ENCODE assay signal across 10 cellular contexts in the genomic region with DNA sequence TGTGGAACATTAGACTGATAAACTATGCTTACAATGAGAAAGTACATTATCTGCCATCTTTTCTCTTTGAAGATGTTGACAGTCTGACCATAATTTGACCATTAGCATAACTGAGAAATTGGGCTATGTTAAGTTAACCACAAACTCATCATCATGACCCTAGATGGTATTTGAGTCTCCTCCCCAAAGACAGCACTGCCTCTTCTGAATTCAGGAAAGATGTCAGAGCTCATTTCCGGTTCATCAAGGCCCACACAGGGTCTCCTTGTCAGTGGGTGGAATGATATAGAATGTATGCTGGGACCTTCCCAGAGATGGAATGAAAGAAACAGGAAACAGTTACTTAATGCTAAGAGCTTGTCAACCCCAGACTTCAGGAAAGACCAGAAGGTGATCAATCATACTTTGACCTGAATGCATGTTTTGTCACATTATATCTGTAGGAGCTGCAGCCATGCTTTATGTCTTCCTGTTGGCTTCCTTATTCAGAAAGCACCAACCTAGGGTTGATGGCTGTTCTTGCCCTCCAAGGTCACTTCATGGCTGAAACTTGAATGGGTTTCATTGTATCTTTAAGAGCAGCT.
A peak's percentile ranks its signal among the peaks of the same experiment; 100 is the strongest.
DNase-seq lines count a peak whose midpoint lies in the region; ATAC-seq, FAIRE-seq and TF ChIP-seq lines count a peak whose summit lies in the region.
"Had no signal": no experiment of that assay in that cellular context is flagged by ENCODE, and none has a peak within 500 bp of the region (broad histone marks: within the 10 kb centered on the region; RNA-seq: fewer than 3 reads in every experiment).

No MANE protein-coding gene starts in this region.

- H3K79me2 ChIP-seq in HepG2 (ENCODE audit: insufficient read depth, low read length), result no peaks in the 10 kb centered on the region

- FAIRE-seq in HepG2 (lab: Jason Lieb, UNC), result no peak

- BruUV-seq in HepG2 (replicated peaks; lab: Mats Ljungman, UMichigan), result no TSS peak

- H3K4me3 ChIP-seq in HepG2 (replicated peaks in 1 of 3; ENCODE audit: insufficient read depth in 1 of 3, low read depth in 2 of 3, low read length in 3 of 3) (no peak overlapping the region), right lobe of liver (no peak overlapping the region)
- H3K4me3 ChIP-seq in CD4-positive, alpha-beta memory T cell (ENCODE audit: low read length in 2 of 2), result no peak overlapping the region
- H3K4me3 ChIP-seq: MG63 had no signal

- DNase-seq in HepG2 (ENCODE audit: low spot score), result no peak
- no peak for DNase-seq in right lobe of liver
- DNase-seq in HT1080 (ENCODE audit: low read depth), result peak; percentile 12
- no peak for DNase-seq in foreskin keratinocyte
- no peak for DNase-seq in CD4-positive, alpha-beta memory T cell
- DNase-seq in HUDEP-2 (lab: John Stamatoyannopoulos, UW; ENCODE audit: unreplicated experiment in 76 of 76), result no peak
- DNase-seq in inferior parietal cortex (ENCODE audit: extremely low spot score), result no peak
- DNase-seq: OCI-M1 had no signal

- H3K4me3 Mint-ChIP-seq in CD4-positive, alpha-beta memory T cell, result no peak overlapping the region

- intact Hi-C loops in HepG2 (cut with micrococcal nuclease; ENCODE audit: unreplicated experiment) (no loop called here), right lobe of liver (cut with DNase I) (no loop called here)
- intact Hi-C loops in CD4-positive, alpha-beta memory T cell (cut with micrococcal nuclease), result no loop called here

- H3K27ac Mint-ChIP-seq in CD4-positive, alpha-beta memory T cell, result no peak overlapping the region

- H3K27me3 ChIP-seq in HepG2 (ENCODE audit: control insufficient read depth in 1 of 2, insufficient read depth in 2 of 2, low read length in 2 of 2) (no peaks in the 10 kb centered on the region), right lobe of liver (no peaks in the 10 kb centered on the region), foreskin keratinocyte (no peaks in the 10 kb centered on the region)
- H3K27me3 ChIP-seq in CD4-positive, alpha-beta memory T cell (ENCODE audit: insufficient read depth, low read length), result no peaks in the 10 kb centered on the region
- H3K27me3 ChIP-seq: MG63 had no signal

- TF ChIP-seq RAD21 in HepG2 (CRISPR knock-in tag; IDR thresholded peaks at IDR 0.05), result no peak

- TF ChIP-seq EP300 in HepG2 (IDR thresholded peaks at IDR 0.05; ENCODE audit: low read depth in 2 of 2, low read length in 2 of 2) (no peak), HepG2 (CRISPR knock-in tag; IDR thresholded peaks at IDR 0.05; ENCODE audit: borderline replicate concordance) (no peak)

- POLR2A ChIA-PET in HepG2 (lab: Yijun Ruan, JAX), result interaction anchor here (2.3 kb wide), 1 partner anchor 11 kb away, joined by 7 read pairs; no protein-coding TSS in a partner anchor
- POLR2A ChIA-PET in CD4-positive, alpha-beta memory T cell (lab: Charles Lee; ENCODE audit: partially characterized antibody), result interaction anchor here (0.6 kb wide), 1 partner anchor 38 kb away, joined by 3 read pairs; no protein-coding TSS in a partner anchor

- peaks cover 4 to 7% of the 10 kb centered on the region in 2 donors for H3K27me3 Mint-ChIP-seq in CD4-positive, alpha-beta memory T cell

- ATAC-seq in HepG2 (no peak), right lobe of liver (no peak), foreskin keratinocyte (no peak), GM21381 (IDR thresholded peaks at IDR 0.05; ENCODE audit: unreplicated experiment) (no peak)

- TF ChIP-seq POLR2A in HepG2 (IDR thresholded peaks at IDR 0.05; ENCODE audit: insufficient read depth in 1 of 2, low read depth in 2 of 2, low read length in 2 of 2) (no peak), right lobe of liver (IDR thresholded peaks at IDR 0.05) (no peak)

- no peaks in the 10 kb centered on the region for H3K36me3 Mint-ChIP-seq in CD4-positive, alpha-beta memory T cell

- no peaks in the 10 kb centered on the region for H3K9me3 ChIP-seq in HepG2 (ENCODE audit: low read length)
- no peaks in the 10 kb centered on the region for H3K9me3 ChIP-seq in right lobe of liver
- H3K9me3 ChIP-seq in CD4-positive, alpha-beta memory T cell (ENCODE audit: control insufficient read depth in 1 of 2, low read length in 2 of 2), result no peaks in the 10 kb centered on the region
- H3K9me3 ChIP-seq: MG63 had no signal

- no peak overlapping the region for H3K27ac ChIP-seq in HepG2 (ENCODE audit: extremely low read length, insufficient read depth, low read length)
- H3K27ac ChIP-seq in right lobe of liver, result no peak overlapping the region
- H3K27ac ChIP-seq in foreskin keratinocyte, result peak overlapping the region; percentile 21
- no peak overlapping the region for H3K27ac ChIP-seq in CD4-positive, alpha-beta memory T cell (ENCODE audit: low read depth, low read length)

- CTCF ChIA-PET in HepG2 (lab: Yijun Ruan, JAX; ENCODE audit: low intra/inter-chr PET ratio, low total read pairs), result no interaction called here
- CTCF ChIA-PET in CD4-positive, alpha-beta memory T cell (lab: Charles Lee; ENCODE audit: partially characterized antibody), result no interaction called here

- H3K36me3 ChIP-seq in HepG2 (replicated peaks in 1 of 2; ENCODE audit: control insufficient read depth in 1 of 2, insufficient read depth in 2 of 2, low read length in 2 of 2), result no peaks in the 10 kb centered on the region
- no peaks in the 10 kb centered on the region for H3K36me3 ChIP-seq in right lobe of liver
- no peaks in the 10 kb centered on the region for H3K36me3 ChIP-seq in CD4-positive, alpha-beta memory T cell (ENCODE audit: insufficient read depth, low read length)
- H3K36me3 ChIP-seq: MG63 had no signal

- no peaks in the 10 kb centered on the region for H4K20me1 ChIP-seq in HepG2 (ENCODE audit: insufficient read depth, low read length)

- peak overlapping the region; percentile 34 for H3K4me2 ChIP-seq in HepG2 (ENCODE audit: low read depth, low read length)

- H3K9ac ChIP-seq in HepG2 (ENCODE audit: insufficient read depth, low read depth, low read length), result no peak overlapping the region

- 30% methylated on average over 1 of the region's 1 CpG for whole genome bisulfite sequencing in HepG2 (ENCODE audit: low lambda C conversion rate)
- WGBS in right lobe of liver (ENCODE audit: insufficient coverage, low coverage, low lambda C conversion rate, missing lambda C conversion rate), result 50% methylated on average over 1 of the region's 1 CpG

- in situ Hi-C loops in HepG2 (cut with HindIII; ENCODE audit: extremely low pct_ligation_motif_present, low pct_unique_long_range_greater_than_20kb), result no loop called here

- H3K4me1 Mint-ChIP-seq in CD4-positive, alpha-beta memory T cell, result peaks cover 0 to 2% (median 0%) of the 10 kb centered on the region in 4 donors

- H3K9me3 Mint-ChIP-seq in CD4-positive, alpha-beta memory T cell, result peaks cover 0 to 2% (median 0%) of the 10 kb centered on the region in 8 donors

- H3K4me1 ChIP-seq in HepG2 (ENCODE audit: insufficient read depth, low read length), result peaks cover 52% of the 10 kb centered on the region
- H3K4me1 ChIP-seq in right lobe of liver, result no peaks in the 10 kb centered on the region
- peaks cover 50% of the 10 kb centered on the region for H3K4me1 ChIP-seq in foreskin keratinocyte
- no peaks in the 10 kb centered on the region for H3K4me1 ChIP-seq in CD4-positive, alpha-beta memory T cell (ENCODE audit: insufficient read depth, low read length)

- peak overlapping the region; percentile 23 for H2AFZ ChIP-seq in HepG2 (ENCODE audit: low read length)

- TF ChIP-seq CTCF in HepG2 (CRISPR knock-in tag; IDR thresholded peaks at IDR 0.05), result no peak
- TF ChIP-seq CTCF in right lobe of liver (IDR thresholded peaks at IDR 0.05), result no peak
- no peak for TF ChIP-seq CTCF in foreskin keratinocyte (conservative IDR thresholded peaks at IDR 0.05)

TF ChIP-seq in HepG2, 621 proteins besides CTCF, POLR2A, EP300 and RAD21:
- TF ChIP-seq GABPA (IDR thresholded peaks at IDR 0.05; ENCODE audit: low read depth, low read length) (no peak), GABPA (CRISPR knock-in tag; IDR thresholded peaks at IDR 0.05; ENCODE audit: low read depth) (0 out of 2 replicates have a peak, but pooled peaks have one; percentile 4), FOXC1 (CRISPR knock-in tag; IDR thresholded peaks at IDR 0.05; ENCODE audit: borderline replicate concordance) (no peak), FLYWCH1 (CRISPR knock-in tag; IDR thresholded peaks at IDR 0.05) (no peak)
